Comparison of ENCODE assay signal across 8 cellular contexts in the genomic region with DNA sequence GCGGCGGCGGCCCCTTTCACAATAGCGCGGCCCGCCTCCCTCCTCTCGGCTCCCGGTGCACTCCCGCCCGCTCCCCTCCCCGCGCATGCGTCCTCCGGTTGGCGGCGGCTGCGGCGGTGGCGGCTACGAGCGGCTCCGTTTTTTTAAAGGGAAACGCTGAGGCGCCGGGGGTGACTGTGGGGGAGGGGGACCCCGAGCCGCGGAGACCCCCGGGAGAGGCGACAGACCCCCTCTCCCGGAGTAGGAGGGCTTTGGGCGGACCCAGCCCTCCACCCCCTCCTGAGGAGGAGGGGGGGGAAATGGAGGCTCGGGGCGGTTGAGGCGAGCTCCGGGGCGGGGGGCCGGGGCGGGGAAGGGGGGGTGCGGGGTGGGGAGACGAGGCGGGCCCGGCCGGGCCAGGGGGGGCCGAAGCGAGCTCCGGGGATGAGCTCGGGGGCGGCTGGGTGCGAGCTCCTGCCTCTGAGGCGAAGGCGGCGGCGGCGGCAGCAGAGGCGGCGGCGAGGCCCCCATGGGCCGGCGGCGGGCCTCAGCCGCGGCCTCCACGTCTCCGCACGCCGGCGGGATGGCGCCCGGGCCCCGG.
A peak's percentile ranks its signal among the peaks of the same experiment; 100 is the strongest.
DNase-seq lines count a peak whose midpoint lies in the region; FAIRE-seq lines count a peak whose summit lies in the region.

Gene MSL1 (plus strand): TSS at position 86 of the 580 bp plus-strand sequence. CDS start 642 bp downstream, outside the sequence.

- no peaks in the 10 kb centered on the region for H3K9me3 ChIP-seq in HAP-1

- DNase-seq in DMS153 (lab: John Stamatoyannopoulos, UW) (peak; percentile 24), HAP-1 (ENCODE audit: low spot score in 2 of 2) (peak; percentile 51 to 87), NCI-H1417 (lab: John Stamatoyannopoulos, UW) (peak; percentile 75 to 89 (median 85)), T1000 (lab: John Stamatoyannopoulos, UW) (peak; percentile 67), astrocyte of the hippocampus (ENCODE audit: low read depth, low spot score) (peak; percentile 93), hepatic stellate cell (ENCODE audit: low spot score) (peak; percentile 94), urothelium cell line (ENCODE audit: low spot score) (peak; percentile 89)

- H3K4me3 ChIP-seq in HAP-1 (peak within 1 kb of the TSS; percentile 91), rectal smooth muscle tissue (ENCODE audit: low read length) (peak within 1 kb of the TSS; percentile 92)

- in situ Hi-C loops in HAP-1 (cut with MboI; ENCODE audit: low sequenced_read_pairs) = no loop called here

- H3K27ac ChIP-seq in rectal smooth muscle tissue (ENCODE audit: low read depth, low read length) = peak within 1 kb of the TSS; percentile 94

- peaks cover 10% of the 10 kb centered on the region for H3K4me1 ChIP-seq in HAP-1
- peaks cover 9% of the 10 kb centered on the region for H3K4me1 ChIP-seq in rectal smooth muscle tissue (ENCODE audit: control insufficient read depth, insufficient read depth, low read length)

- FAIRE-seq in urothelium cell line (lab: Jason Lieb, UNC) = no peak

- H3K27me3 ChIP-seq in HAP-1 (ENCODE audit: low read depth) = no peaks in the 10 kb centered on the region
- H3K27me3 ChIP-seq in rectal smooth muscle tissue (ENCODE audit: control insufficient read depth, insufficient read depth, low read length) = no peaks in the 10 kb centered on the region

- H3K36me3 ChIP-seq in HAP-1 (replicated peaks) (peaks cover 20% of the 10 kb centered on the region), rectal smooth muscle tissue (ENCODE audit: control insufficient read depth, insufficient read depth, low read length) (peaks cover 8% of the 10 kb centered on the region)

- peak within 1 kb of the TSS; percentile 78 for H3K9ac ChIP-seq in rectal smooth muscle tissue (ENCODE audit: low read length)

Comparison
In these comparisons a context has a peak if more than half of its experiments do, and no peak if none do; other contexts are left out.
1. Peak in every context shown above with its lines: DNase-seq, H3K4me3 ChIP-seq and H3K27ac ChIP-seq.
2. DNase-seq: peak in every context shown above with its lines; median percentile 94 in hepatic stellate cell; 93 in astrocyte of the hippocampus; 89 in urothelium cell line; 85 in NCI-H1417; 69 in HAP-1; 67 in T1000; 24 in DMS153.